33 cellular contexts compared by ENCODE assay signal in the genomic region with DNA sequence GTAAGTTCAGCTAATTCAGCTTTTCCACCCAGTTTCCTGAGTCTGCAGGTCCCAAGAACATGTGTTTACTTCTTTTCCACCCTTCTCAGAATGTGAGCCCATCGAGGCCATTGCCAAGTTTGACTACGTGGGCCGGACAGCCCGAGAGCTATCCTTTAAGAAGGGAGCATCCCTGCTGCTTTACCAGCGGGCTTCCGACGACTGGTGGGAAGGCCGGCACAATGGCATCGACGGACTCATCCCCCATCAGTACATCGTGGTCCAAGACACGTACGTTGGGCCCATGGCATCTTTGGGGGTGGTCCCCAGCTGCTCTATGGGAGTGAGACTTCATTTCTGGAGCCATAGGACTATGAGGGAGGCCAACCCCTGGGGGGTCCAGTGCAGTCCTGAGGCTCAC.
"Had no signal": no experiment of that assay in that cellular context is flagged by ENCODE, and none has a peak within 500 bp of the region (broad histone marks: within the 10 kb centered on the region; RNA-seq: fewer than 3 reads in every experiment).

No MANE protein-coding gene starts in this region.

- H3K4me1 ChIP-seq: ascending aorta, breast epithelium had no signal

- ATAC-seq: activated naive CD4-positive, alpha-beta T cell treated with anti-CD3 and anti-CD28 coated beads, Interleukin-2, amount 50 U/mL, for 72 hours; activated naive CD8-positive, alpha-beta T cell treated with anti-CD3 and anti-CD28 coated beads, Interleukin-2, amount 50 U/mL, for 24 hours; activated T-cell treated with anti-CD3 and anti-CD28 coated beads, Interleukin-2, amount 50 U/mL, for 4 hours; activated T-cell treated with anti-CD3 and anti-CD28 coated beads, Interleukin-2, amount 50 U/mL, for 72 hours; activated T-helper 17 cell treated with anti-CD3 and anti-CD28 coated beads, Interleukin-2, amount 50 U/mL, for 72 hours; body of pancreas had no signal

- H3K36me3 ChIP-seq: breast epithelium had no signal

- DNase-seq: activated effector memory CD4-positive, alpha-beta T cell treated with anti-CD3 and anti-CD28 coated beads, Interleukin-2, amount 50 U/mL, for 16 hours; activated effector memory CD4-positive, alpha-beta T cell treated with Interleukin-2 at 50 U/mL for 16 hours; activated gamma-delta T cell; activated gamma-delta T cell treated with Interleukin-2 at 50 U/mL for 16 hours; activated naive CD4-positive, alpha-beta T cell; activated naive CD4-positive, alpha-beta T cell treated with anti-CD3 and anti-CD28 coated beads for 36 hours; activated naive CD4-positive, alpha-beta T cell treated with anti-CD3 and anti-CD28 coated beads, Interleukin-2, amount 10 ng/mL, durations not matched to agents 7 days and 5 days; activated naive CD4-positive, alpha-beta T cell treated with anti-CD3 and anti-CD28 coated beads, Interleukin-2, amount 50 U/mL, for 16 hours; activated naive CD4-positive, alpha-beta T cell treated with Interleukin-2 at 50 U/mL for 16 hours; activated naive CD8-positive, alpha-beta T cell treated with anti-CD3 and anti-CD28 coated beads for 36 hours; activated naive CD8-positive, alpha-beta T cell treated with anti-CD3 and anti-CD28 coated beads, Interleukin-2, amount 10 ng/mL, durations not matched to agents 7 days and 5 days; activated naive CD8-positive, alpha-beta T cell treated with anti-CD3 and anti-CD28 coated beads, Interleukin-2, amount 50 U/mL, for 24 hours; activated T-cell treated with anti-CD3 and anti-CD28 coated beads for 4 hours; activated T-cell treated with anti-CD3 and anti-CD28 coated beads, Interleukin-2, amount 50 U/mL, for 1 hour; activated T-cell treated with anti-CD3 and anti-CD28 coated beads, Interleukin-2, amount 50 U/mL, for 24 hours; activated T-cell treated with anti-CD3 and anti-CD28 coated beads, Interleukin-2, amount 50 U/mL, for 4 hours; activated T-cell treated with anti-CD3 and anti-CD28 coated beads, Interleukin-2, amount 50 U/mL, for 48 hours; activated T-cell treated with anti-CD3 and anti-CD28 coated beads, Interleukin-2, amount 50 U/mL, for 72 hours; adrenal gland; amniotic stem cell; amygdala; anterior cingulate cortex; aorta; body of pancreas; brain microvascular endothelial cell; caudate nucleus; central memory CD4-positive, alpha-beta T cell; cerebellar nuclear complex had no signal

- H3K27ac ChIP-seq: adrenal gland, ascending aorta, body of pancreas, brain microvascular endothelial cell, breast epithelium, cardiac muscle cell had no signal

- H3K27me3 ChIP-seq: adrenal gland, ascending aorta, body of pancreas, brain microvascular endothelial cell, breast epithelium, cardiac muscle cell had no signal

- H3K4me3 ChIP-seq: adrenal gland, ascending aorta, body of pancreas, breast epithelium, cardiac muscle cell had no signal

- H3K9me3 ChIP-seq: adrenal gland, ascending aorta, body of pancreas, breast epithelium had no signal
